Comparison of ENCODE assay signal across 1 cellular context in genomic region chr10:103678104-103678526, GRCh38.
TF ChIP-seq lines count a peak whose summit lies in the region.

No MANE protein-coding gene starts in this region.

TF ChIP-seq in SK-N-SH, 30 proteins besides CTCF, POLR2A, EP300 and RAD21 (continued from another document):
- TF ChIP-seq REST (IDR thresholded peaks at IDR 0.05; ENCODE audit: low read depth, low read length), result no peak
- no peak for TF ChIP-seq TAF1 (IDR thresholded peaks at IDR 0.05; ENCODE audit: borderline replicate concordance, low read depth, low read length)
- no peak for TF ChIP-seq FOXM1 (IDR thresholded peaks at IDR 0.05; ENCODE audit: low read depth)
- no peak for TF ChIP-seq FOSL2 (IDR thresholded peaks at IDR 0.05; ENCODE audit: borderline replicate concordance, low read depth)
- TF ChIP-seq MXI1 (IDR thresholded peaks at IDR 0.05; ENCODE audit: low read depth, low read length), result peak; percentile 85; the same call in 1 of the 2 replicates
